Comparison of ENCODE assay signal across 8 cellular contexts in the genomic region with DNA sequence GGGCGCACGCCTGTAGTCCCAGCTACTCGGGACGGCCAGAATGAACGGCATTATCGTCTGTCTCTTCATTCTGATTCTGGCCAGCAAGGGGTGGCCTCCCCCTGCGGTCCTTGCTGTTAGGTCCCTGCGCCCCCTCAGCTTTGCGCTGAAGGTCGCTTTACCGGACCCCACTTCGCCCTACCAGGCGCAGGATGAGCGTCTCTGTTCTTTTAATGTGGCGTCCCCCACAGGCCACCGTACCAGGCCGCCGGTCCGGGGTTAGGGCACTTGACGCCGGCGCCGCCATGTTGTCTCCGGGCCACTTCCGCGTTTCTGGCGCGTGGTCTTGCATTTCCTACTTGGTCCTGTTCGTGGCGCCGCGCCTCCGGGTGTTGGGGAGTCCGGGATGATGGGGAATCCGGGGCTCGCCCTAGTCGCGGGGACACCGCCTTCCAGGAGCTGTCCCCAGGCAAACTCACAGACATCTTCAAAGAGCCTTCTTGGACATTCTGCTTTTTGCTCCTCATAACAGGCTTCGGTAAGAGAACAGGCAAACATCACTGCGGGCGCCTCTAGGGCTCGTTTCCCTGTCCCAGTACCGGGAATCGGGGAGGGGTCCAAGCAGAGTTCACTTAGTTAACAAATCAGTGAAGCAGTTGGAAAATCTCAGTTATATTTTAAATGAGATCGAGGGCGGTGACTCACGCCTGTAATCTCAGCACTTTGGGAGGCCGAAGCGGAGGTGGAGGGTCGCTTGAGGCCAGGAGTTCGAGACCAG. TPM values are rescaled to one million over a fixed set of nuclear protein-coding genes. Genes with fewer than 3 reads are reported as not detected.
A peak's percentile ranks its signal among the peaks of the same experiment; 100 is the strongest.
DNase-seq lines count a peak whose midpoint lies in the region; ATAC-seq and TF ChIP-seq lines count a peak whose summit lies in the region.

No MANE protein-coding gene starts in this region.

- H3K27ac ChIP-seq in AG04450 (ENCODE audit: low read depth, low read length): peak overlapping the region; percentile 82
- H3K27ac ChIP-seq in VCaP: peak overlapping the region; percentile 75
- peak overlapping the region; percentile 45 for H3K27ac ChIP-seq in mammary epithelial cell (ENCODE audit: insufficient read depth, low read depth, low read length)
- H3K27ac ChIP-seq in iPS-20b (ENCODE audit: low read length): peak overlapping the region; percentile 44
- peak overlapping the region in 20 of 21 experiments; percentile 45 to 89 (median 82) for H3K27ac ChIP-seq in skin epidermis

- DNase-seq in AG04450 (ENCODE audit: low read depth, low spot score) (peak; percentile 89), NCI-H2171 treated with DMSO at 0.1 percent for 48 hours (lab: John Stamatoyannopoulos, UW) (peak; percentile 92), mammary epithelial cell (peak; percentile 93)

- H3K36me3 ChIP-seq in mammary epithelial cell (ENCODE audit: insufficient read depth, low read length) (no peaks in the 10 kb centered on the region), iPS-20b (ENCODE audit: insufficient read depth, low read depth, low read length) (no peaks in the 10 kb centered on the region)

- TSS peak; percentile 75 for BruUV-seq in mammary epithelial cell (replicated peaks; lab: Mats Ljungman, UMichigan)

- CTCF ChIA-PET in AG04450 (lab: Charles Lee): interaction anchor here (0.7 to 1.8 kb wide), 6 partner anchors 25 to 413 kb away, joined by 3 to 7 read pairs (median 4); partner anchors contain the start of gene NEDD4L
- CTCF ChIA-PET in mammary epithelial cell (lab: Charles Lee; ENCODE audit: low non-redundant PET): no interaction called here

- TF ChIP-seq CTCF in AG04450 (IDR thresholded peaks at IDR 0.05; ENCODE audit: low read depth, low read length) (peak; percentile 73), VCaP (conservative IDR thresholded peaks at IDR 0.05) (peak; percentile 73), mammary epithelial cell (conservative IDR thresholded peaks at IDR 0.05 in 1 of 2, IDR thresholded peaks at IDR 0.05 in 1 of 2; ENCODE audit: extremely low read depth in 1 of 2, insufficient read depth in 1 of 2, low read depth in 1 of 2, low read length in 2 of 2) (peak; percentile 53 to 82)

- intact Hi-C loops in mammary epithelial cell (cut with micrococcal nuclease): loop anchor here (1.0 to 5.0 kb wide), 6 partner anchors 82 to 491 kb away; partner anchors contain the start of genes ATP8B1 and NEDD4L

- H3K4me2 ChIP-seq in mammary epithelial cell (ENCODE audit: insufficient read depth, low read depth, low read length): peak overlapping the region; percentile 95

- H3K27me3 ChIP-seq in AG04450 (ENCODE audit: control insufficient read depth, insufficient read depth, low read length) (no peaks in the 10 kb centered on the region), mammary epithelial cell (ENCODE audit: insufficient read depth, low read length) (no peaks in the 10 kb centered on the region), iPS-20b (ENCODE audit: insufficient read depth, low read length) (no peaks in the 10 kb centered on the region)

- WGBS in mammary epithelial cell (ENCODE audit: low coverage, missing lambda C conversion rate): 1% methylated on average over 37 of the region's 52 CpGs

- peak overlapping the region; percentile 98 for H2AFZ ChIP-seq in mammary epithelial cell (ENCODE audit: low read depth, low read length)

- dilution Hi-C loops in mammary epithelial cell (cut with HindIII; ENCODE audit: low sequenced_read_pairs): no loop called here

- POLR2A ChIA-PET in AG04450 (lab: Yijun Ruan, JAX): interaction anchor here (0.7 to 0.8 kb wide), 2 partner anchors 8 to 861 kb away, joined by 3 read pairs; no protein-coding TSS in a partner anchor

- H3K79me2 ChIP-seq in mammary epithelial cell (ENCODE audit: insufficient read depth, low read length): no peaks in the 10 kb centered on the region

- no peaks in the 10 kb centered on the region for H4K20me1 ChIP-seq in mammary epithelial cell (ENCODE audit: insufficient read depth, low read length)

- ATAC-seq in GM18870 (IDR thresholded peaks at IDR 0.05; ENCODE audit: unreplicated experiment): peak; percentile 86
- peak; percentile 92 for ATAC-seq in HG03135 (IDR thresholded peaks at IDR 0.05; ENCODE audit: unreplicated experiment)

- in situ Hi-C loops in mammary epithelial cell (cut with MboI; ENCODE audit: low sequenced_read_pairs in 2 of 2): loop anchor here (25.0 kb wide), 2 partner anchors 482 to 507 kb away; no protein-coding TSS in a partner anchor

- H3K4me1 ChIP-seq in mammary epithelial cell (ENCODE audit: insufficient read depth, low read length) (peaks cover 14% of the 10 kb centered on the region), iPS-20b (ENCODE audit: insufficient read depth, low read length) (peaks cover 7% of the 10 kb centered on the region)

- H3K4me3 ChIP-seq in AG04450 (ENCODE audit: low read depth, low read length) (peak overlapping the region; percentile 73), mammary epithelial cell (replicated peaks in 1 of 3; ENCODE audit: insufficient read depth in 1 of 3, low read depth in 2 of 3, low read length in 3 of 3) (peak overlapping the region; percentile 64 to 79 (median 68)), iPS-20b (ENCODE audit: low read length) (peak overlapping the region; percentile 92), skin epidermis (peak overlapping the region; percentile 39 to 63 (median 50))

- H3K9ac ChIP-seq in mammary epithelial cell (ENCODE audit: insufficient read depth, low read length): peak overlapping the region; percentile 65
- peak overlapping the region; percentile 86 for H3K9ac ChIP-seq in iPS-20b (ENCODE audit: low read depth, low read length)

- no peaks in the 10 kb centered on the region for H3K9me3 ChIP-seq in AG04450 (ENCODE audit: control insufficient read depth, insufficient read depth, low read length)
- no peaks in the 10 kb centered on the region for H3K9me3 ChIP-seq in mammary epithelial cell (replicated peaks; ENCODE audit: insufficient read depth, low read length)
- H3K9me3 ChIP-seq in iPS-20b (ENCODE audit: insufficient read depth, low read depth, low read length): no peaks in the 10 kb centered on the region

RNA-seq across cellular contexts. Expression of gene NARS1, which starts 8.5 kb away (rescaled TPM):
- polyA plus RNA-seq in AG04450 (2011; rRNA removed): 199 and 253 TPM in 2 replicates
- polyA minus RNA-seq in AG04450 (2011; rRNA and poly(A)+ RNA removed): 222 and 234 TPM in 2 replicates
- 100 to 1,000 TPM; 169 to 171 TPM for total RNA-seq in mammary epithelial cell
- polyA plus RNA-seq in mammary epithelial cell: 106 TPM
- 141 TPM for polyA minus RNA-seq in mammary epithelial cell

RNA-seq across cellular contexts. Expression of gene FECH, which starts 43.7 kb away (rescaled TPM):
- polyA plus RNA-seq in AG04450 (2011; rRNA removed) (65.3 and 71.7 TPM in 2 replicates), mammary epithelial cell (34.0 TPM)
- polyA minus RNA-seq in AG04450 (2011; rRNA and poly(A)+ RNA removed): 32.7 and 41.0 TPM in 2 replicates
- total RNA-seq in mammary epithelial cell: 10 to 100 TPM; 23.1 to 63.0 TPM
- 14.2 TPM for polyA minus RNA-seq in mammary epithelial cell

Comparison
In these comparisons a context has a peak if more than half of its experiments do, and no peak if none do; other contexts are left out.
1. Peak in every context shown above with its lines: DNase-seq, ATAC-seq, H3K4me3 ChIP-seq and H3K27ac ChIP-seq.